In genomic region chr16:82111944-82112343, GRCh38 we compare ENCODE assay signal across 15 cellular contexts. TPM values are rescaled to one million over a fixed set of nuclear protein-coding genes. Genes with fewer than 3 reads are reported as not detected.
A peak's percentile ranks its signal among the peaks of the same experiment; 100 is the strongest.
DNase-seq lines count a peak whose midpoint lies in the region; ATAC-seq, FAIRE-seq and TF ChIP-seq lines count a peak whose summit lies in the region.
"Had no signal": no experiment of that assay in that cellular context is flagged by ENCODE, and none has a peak within 500 bp of the region (broad histone marks: within the 10 kb centered on the region; RNA-seq: fewer than 3 reads in every experiment).

No MANE protein-coding gene starts in this region.

- no peaks in the 10 kb centered on the region for H3K4me1 Mint-ChIP-seq in GM23338
- H3K4me1 Mint-ChIP-seq: IgD-negative memory B cell had no signal

- DNase-seq in GM12865 (ENCODE audit: low read depth) (peak; percentile 9), NCI-H82 (lab: John Stamatoyannopoulos, UW) (peak; percentile 74), mammary epithelial cell (peak; percentile 99), mucosa of descending colon (no peak), left ventricle myocardium superior (no peak), GM23338 (ENCODE audit: low spot score) (no peak), frontal cortex (ENCODE audit: low spot score in 2 of 2) (no peak)
- DNase-seq: CD8-positive, alpha-beta T cell; H7; NCI-H1436 treated with DMSO at 0.1 percent for 48 hours; NCI-H2081 treated with DMSO at 0.1 percent for 48 hours; NCI-H2227 treated with DMSO at 0.1 percent for 48 hours; NCI-H526 treated with DMSO at 0.1 percent for 48 hours; Right ventricle myocardium superior had no signal

- dilution Hi-C loops in mammary epithelial cell (cut with HindIII; ENCODE audit: low sequenced_read_pairs), result no loop called here

- H3K27ac Mint-ChIP-seq in GM23338, result no peak overlapping the region
- H3K27ac Mint-ChIP-seq: CD8-positive, alpha-beta T cell had no signal

- H4K20me1 ChIP-seq in mammary epithelial cell (ENCODE audit: insufficient read depth, low read length) (no peaks in the 10 kb centered on the region), GM23338 (replicated peaks; ENCODE audit: insufficient read depth) (no peaks in the 10 kb centered on the region)

- H3K27ac ChIP-seq in mammary epithelial cell (ENCODE audit: insufficient read depth, low read depth, low read length), result peak overlapping the region; percentile 73
- H3K27ac ChIP-seq in GM23338 (ENCODE audit: low read depth), result no peak overlapping the region

- peaks cover 3% of the 10 kb centered on the region for H3K27me3 Mint-ChIP-seq in GM23338 (ENCODE audit: insufficient read depth, low read depth, poor library complexity)

- no peaks in the 10 kb centered on the region for H3K36me3 Mint-ChIP-seq in GM23338 (ENCODE audit: low read depth)
- H3K36me3 Mint-ChIP-seq: CD8-positive, alpha-beta T cell; IgD-negative memory B cell had no signal

- H3K4me2 ChIP-seq in mammary epithelial cell (ENCODE audit: insufficient read depth, low read depth, low read length), result no peak overlapping the region
- H3K4me2 ChIP-seq in GM23338, result no peak overlapping the region

- H3K9me3 ChIP-seq in mammary epithelial cell (replicated peaks; ENCODE audit: insufficient read depth, low read length), result no peaks in the 10 kb centered on the region
- no peaks in the 10 kb centered on the region for H3K9me3 ChIP-seq in mucosa of descending colon

- ATAC-seq in mucosa of descending colon, result peak; percentile 31
- ATAC-seq in left ventricle myocardium superior, result no peak
- ATAC-seq in GM23338, result no peak
- ATAC-seq: CD8-positive, alpha-beta T cell had no signal

- H3K4me3 ChIP-seq in GM12865 (ENCODE audit: low read depth, low read length) (no peak overlapping the region), mammary epithelial cell (replicated peaks in 1 of 3; ENCODE audit: insufficient read depth in 1 of 3, low read depth in 2 of 3, low read length in 3 of 3) (no peak overlapping the region), mucosa of descending colon (no peak overlapping the region), GM23338 (no peak overlapping the region)

- H3K9me2 ChIP-seq in GM23338 (ENCODE audit: insufficient read depth), result no peaks in the 10 kb centered on the region; the same call in 1 of the 2 replicates

- CTCF ChIA-PET in mammary epithelial cell (lab: Charles Lee; ENCODE audit: low non-redundant PET), result no interaction called here

- no peak overlapping the region for H2AFZ ChIP-seq in mammary epithelial cell (ENCODE audit: low read depth, low read length)
- no peak overlapping the region for H2AFZ ChIP-seq in GM23338

- H3K27me3 ChIP-seq in mammary epithelial cell (ENCODE audit: insufficient read depth, low read length) (no peaks in the 10 kb centered on the region), GM23338 (ENCODE audit: insufficient read depth) (no peaks in the 10 kb centered on the region)

- H3K9me3 Mint-ChIP-seq in GM23338, result no peaks in the 10 kb centered on the region
- H3K9me3 Mint-ChIP-seq: CD8-positive, alpha-beta T cell; IgD-negative memory B cell had no signal

- H3K9ac ChIP-seq in mammary epithelial cell (ENCODE audit: insufficient read depth, low read length), result peak overlapping the region; percentile 10

- no peaks in the 10 kb centered on the region for H3K79me2 ChIP-seq in mammary epithelial cell (ENCODE audit: insufficient read depth, low read length)
- H3K79me2 ChIP-seq in GM23338 (replicated peaks; ENCODE audit: insufficient read depth), result no peaks in the 10 kb centered on the region

- no peaks in the 10 kb centered on the region for H3F3A ChIP-seq in GM23338 (replicated peaks; ENCODE audit: low read depth)

- H3K36me3 ChIP-seq in mammary epithelial cell (ENCODE audit: insufficient read depth, low read length), result no peaks in the 10 kb centered on the region
- H3K36me3 ChIP-seq in mucosa of descending colon (ENCODE audit: low read depth), result no peaks in the 10 kb centered on the region
- no peaks in the 10 kb centered on the region for H3K36me3 ChIP-seq in GM23338 (ENCODE audit: insufficient read depth)

- TF ChIP-seq CTCF in GM12865 (IDR thresholded peaks at IDR 0.05; ENCODE audit: insufficient read depth, low read depth, low read length, missing control alignments), result no peak
- TF ChIP-seq CTCF in mammary epithelial cell (conservative IDR thresholded peaks at IDR 0.05 in 1 of 2, IDR thresholded peaks at IDR 0.05 in 1 of 2; ENCODE audit: extremely low read depth in 1 of 2, insufficient read depth in 1 of 2, low read depth in 1 of 2, low read length in 2 of 2), result no peak
- TF ChIP-seq CTCF in mucosa of descending colon (IDR thresholded peaks at IDR 0.05), result no peak
- no peak for TF ChIP-seq CTCF in GM23338 (conservative IDR thresholded peaks at IDR 0.05; ENCODE audit: low read depth in 2 of 2)

- intact Hi-C loops in mammary epithelial cell (cut with micrococcal nuclease) (loop anchor here (1.0 kb wide), 1 partner anchor 41 kb away; no protein-coding TSS in a partner anchor), mucosa of descending colon (cut with DNase I, micrococcal nuclease) (no loop called here), left ventricle myocardium superior (cut with micrococcal nuclease) (no loop called here)

- no TSS peak for BruUV-seq in mammary epithelial cell (replicated peaks; lab: Mats Ljungman, UMichigan)

- 0% methylated on average over 2 of the region's 2 CpGs for whole genome bisulfite sequencing in mammary epithelial cell (ENCODE audit: low coverage, missing lambda C conversion rate)

- H3K4me3 Mint-ChIP-seq in GM23338, result no peak overlapping the region
- H3K4me3 Mint-ChIP-seq: CD8-positive, alpha-beta T cell; IgD-negative memory B cell had no signal

- H3K4me1 ChIP-seq in mammary epithelial cell (ENCODE audit: insufficient read depth, low read length), result peaks cover 17% of the 10 kb centered on the region
- no peaks in the 10 kb centered on the region for H3K4me1 ChIP-seq in mucosa of descending colon (ENCODE audit: low read depth)
- no peaks in the 10 kb centered on the region for H3K4me1 ChIP-seq in GM23338 (ENCODE audit: insufficient read depth)

- in situ Hi-C loops in mammary epithelial cell (cut with MboI; ENCODE audit: low sequenced_read_pairs in 2 of 2), result no loop called here

- no peak for FAIRE-seq in frontal cortex (lab: Jason Lieb, UNC)

TF ChIP-seq in GM23338, 12 proteins besides CTCF, POLR2A, EP300 and RAD21 (continues in another document):
- TF ChIP-seq EZH2 (IDR thresholded peaks at IDR 0.05; ENCODE audit: low read depth, unreplicated experiment), result no peak
- TF ChIP-seq STAT1 (IDR thresholded peaks at IDR 0.05; ENCODE audit: unreplicated experiment), result no peak
- no peak for TF ChIP-seq CREB1 (CRISPR knock-in tag; IDR thresholded peaks at IDR 0.05; ENCODE audit: low read depth)
- TF ChIP-seq ZNF331 (CRISPR knock-in tag; IDR thresholded peaks at IDR 0.05; ENCODE audit: low read depth), result no peak
- no peak for TF ChIP-seq JUNB (IDR thresholded peaks at IDR 0.05; ENCODE audit: unreplicated experiment)
- TF ChIP-seq ZNF114 (CRISPR knock-in tag; IDR thresholded peaks at IDR 0.05), result no peak

RNA-seq across cellular contexts. Expression of gene MPHOSPH6, which starts 58.1 kb away (rescaled TPM):
- total RNA-seq in mammary epithelial cell (10 to 100 TPM; 39.3 to 68.1 TPM), mucosa of descending colon (10 to 100 TPM; 16.4 to 23.8 (median 20.8) TPM), left ventricle myocardium superior (7.6 TPM), frontal cortex (34.6 TPM)
- polyA plus RNA-seq in mammary epithelial cell (30.9 TPM), GM23338 (2016; fragmentation: Nextera tagmentation; extraction: Ambion mirVana) (91.1 and 94.7 TPM in 2 replicates)
- 5.4 TPM for polyA minus RNA-seq in mammary epithelial cell
- 40.8 and 49.1 TPM in 2 replicates for total RNA-seq in GM23338 (2014; rRNA removed; shearing (Covaris generic))

Comparison
In these comparisons a context has a peak if more than half of its experiments do, and no peak if none do; other contexts are left out.
1. DNase-seq: peak in GM12865 (single experiment), NCI-H82 (single experiment) and mammary epithelial cell (single experiment); none in mucosa of descending colon (0 of 3), left ventricle myocardium superior (single experiment), GM23338 (single experiment) and frontal cortex (0 of 2).